ENCODE assay signal across 8 cellular contexts in genomic region chr4:152535903-152536544, GRCh38. TPM values are rescaled to one million over a fixed set of nuclear protein-coding genes. Genes with fewer than 3 reads are reported as not detected.
DNase-seq lines count a peak whose midpoint lies in the region; ATAC-seq and TF ChIP-seq lines count a peak whose summit lies in the region.

TSS of gene FBXW7 (minus strand) at chr4:152536092. CDS start at chr4:152411803, 124,289 bp downstream.

- H3K27me3 Mint-ChIP-seq in nephron progenitor cell (ENCODE audit: low read depth, poor library complexity): peaks cover 6% of the 10 kb centered on the region
- H3K27me3 Mint-ChIP-seq in stimulated activated naive CD8-positive, alpha-beta T cell treated with anti-CD3 and anti-CD28 coated beads, Interleukin-15, amount 100 ng/mL, for 72 hours: no peaks in the 10 kb centered on the region

- no peaks in the 10 kb centered on the region for H3K9me3 Mint-ChIP-seq in nephron progenitor cell
- no peaks in the 10 kb centered on the region for H3K9me3 Mint-ChIP-seq in stimulated activated naive CD8-positive, alpha-beta T cell treated with anti-CD3 and anti-CD28 coated beads, Interleukin-15, amount 100 ng/mL, for 72 hours

- TF ChIP-seq CTCF in fibroblast of the aortic adventitia (IDR thresholded peaks at IDR 0.05; ENCODE audit: insufficient read depth, low read length) (no peak), nephron progenitor cell (IDR thresholded peaks at IDR 0.05) (no peak)

- peak within 1 kb of the TSS; percentile 98 for H3K4me3 ChIP-seq in H7 (ENCODE audit: insufficient read depth, low read depth, low read length)
- peak within 1 kb of the TSS; percentile 95 for H3K4me3 ChIP-seq in fibroblast of the aortic adventitia (ENCODE audit: low read depth, low read length)

- peak within 1 kb of the TSS; percentile 99 for H3K27ac Mint-ChIP-seq in nephron progenitor cell
- peak within 1 kb of the TSS; percentile 96 to 98 for H3K27ac Mint-ChIP-seq in stimulated activated naive CD8-positive, alpha-beta T cell treated with anti-CD3 and anti-CD28 coated beads, Interleukin-15, amount 100 ng/mL, for 72 hours

- H3K4me1 Mint-ChIP-seq in nephron progenitor cell: peaks cover 57% of the 10 kb centered on the region
- peaks cover 63% of the 10 kb centered on the region for H3K4me1 Mint-ChIP-seq in stimulated activated naive CD8-positive, alpha-beta T cell treated with anti-CD3 and anti-CD28 coated beads, Interleukin-15, amount 100 ng/mL, for 72 hours

- DNase-seq in ELF-1 (ENCODE audit: low read depth, low spot score): peak; percentile 100
- peak; percentile 97 for DNase-seq in H7
- peak; percentile 97 for DNase-seq in M059J (ENCODE audit: low read depth)
- peak; percentile 79 to 80 for DNase-seq in SHP77 (lab: John Stamatoyannopoulos, UW)
- peak; percentile 100 for DNase-seq in activated effector memory CD4-positive, alpha-beta T cell treated with Interleukin-2 at 50 U/mL for 16 hours
- DNase-seq in fibroblast of the aortic adventitia (ENCODE audit: low read depth): peak; percentile 98
- DNase-seq in nephron progenitor cell: peak; percentile 98
- DNase-seq in stimulated activated naive CD8-positive, alpha-beta T cell treated with anti-CD3 and anti-CD28 coated beads, Interleukin-15, amount 100 ng/mL, for 72 hours: peak; percentile 99 to 100

- H3K36me3 Mint-ChIP-seq in nephron progenitor cell (ENCODE audit: low read depth): peaks cover 17% of the 10 kb centered on the region

- peak; percentile 91 for ATAC-seq in stimulated activated naive CD8-positive, alpha-beta T cell treated with anti-CD3 and anti-CD28 coated beads, Interleukin-15, amount 100 ng/mL, for 72 hours

- no peaks in the 10 kb centered on the region for H3K27me3 ChIP-seq in H7 (ENCODE audit: control insufficient read depth, insufficient read depth, low read length)

- H3K4me3 Mint-ChIP-seq in nephron progenitor cell: peak within 1 kb of the TSS; percentile 99
- peak within 1 kb of the TSS; percentile 99 to 100 for H3K4me3 Mint-ChIP-seq in stimulated activated naive CD8-positive, alpha-beta T cell treated with anti-CD3 and anti-CD28 coated beads, Interleukin-15, amount 100 ng/mL, for 72 hours

- no peaks in the 10 kb centered on the region for H3K36me3 ChIP-seq in H7 (replicated peaks; ENCODE audit: control insufficient read depth, insufficient read depth, low read length)

RNA-seq across cellular contexts. Expression of gene FBXW7, which starts in this region (rescaled TPM):
- total RNA-seq in H7 (2014; rRNA removed; shearing (Covaris generic)): 12.7 and 22.7 TPM in 2 replicates
- total RNA-seq in M059J (2014; rRNA removed; shearing (Covaris generic)): 16.0 and 18.1 TPM in 2 replicates
- 59.7 and 77.0 TPM in 2 replicates for total RNA-seq in fibroblast of the aortic adventitia (ENCODE audit: low replicate concordance)

Comparison
In these comparisons a context has a peak if more than half of its experiments do, and no peak if none do; other contexts are left out.
1. Peak in every context shown above with its lines: DNase-seq, ATAC-seq and H3K4me3 ChIP-seq.